Comparison of ENCODE assay signal across 11 cellular contexts in the genomic region with DNA sequence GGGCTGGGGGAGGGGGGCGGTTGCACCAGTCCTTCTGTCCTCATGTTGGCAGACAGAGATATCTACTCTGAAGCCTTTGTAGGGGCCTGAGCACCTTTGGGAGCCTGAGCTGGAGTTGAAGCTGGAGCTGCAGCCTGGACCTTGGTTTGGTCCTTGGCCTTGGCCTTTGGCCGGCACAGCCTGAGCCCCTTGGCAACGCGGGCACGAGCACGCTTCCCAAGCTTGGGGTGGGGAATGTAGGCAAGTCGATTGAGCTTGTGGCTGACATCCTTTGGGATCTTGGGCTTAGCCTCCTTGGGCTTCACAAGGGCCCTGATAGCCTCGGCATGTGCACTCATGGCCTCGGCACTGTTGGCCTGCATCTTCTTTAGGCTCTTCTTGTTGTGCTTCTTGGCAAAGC. TPM values are rescaled to one million over a fixed set of nuclear protein-coding genes. Genes with fewer than 3 reads are reported as not detected.
A peak's percentile ranks its signal among the peaks of the same experiment; 100 is the strongest.
DNase-seq lines count a peak whose midpoint lies in the region; TF ChIP-seq lines count a peak whose summit lies in the region.
"Had no signal": no experiment of that assay in that cellular context is flagged by ENCODE, and none has a peak within 500 bp of the region (broad histone marks: within the 10 kb centered on the region; RNA-seq: fewer than 3 reads in every experiment).

No MANE protein-coding gene starts in this region.

- no peak overlapping the region for H3K4ac ChIP-seq in neuronal stem cell (ENCODE audit: low read length)

- H3K79me1 ChIP-seq in neuronal stem cell (ENCODE audit: low read depth, low read length): no peaks in the 10 kb centered on the region

- H2BK15ac ChIP-seq in neuronal stem cell (ENCODE audit: low read length): no peak overlapping the region

- no CpG with 5 or more reads among the region's 9 CpGs for WGBS in neuronal stem cell (ENCODE audit: extremely low coverage in 2 of 2, insufficient read length in 2 of 2, insufficient replicate concordance in 1 of 2), 2 donors

- no peak overlapping the region for H2BK120ac ChIP-seq in neuronal stem cell (ENCODE audit: low read depth, low read length)

- peak overlapping the region; percentile 12; the same call in 1 of the 2 replicates for H3K27ac ChIP-seq in RWPE1
- H3K27ac ChIP-seq in neuronal stem cell (replicated peaks; ENCODE audit: low read length): no peak overlapping the region
- H3K27ac ChIP-seq in CD4-positive, alpha-beta memory T cell (ENCODE audit: low read depth, low read length): no peak overlapping the region
- H3K27ac ChIP-seq: BLaER1 had no signal

- no peak overlapping the region for H3K4me3 ChIP-seq in neuronal stem cell (ENCODE audit: low read length in 2 of 2)
- no peak overlapping the region for H3K4me3 ChIP-seq in CD4-positive, alpha-beta memory T cell (ENCODE audit: low read length in 2 of 2)
- H3K4me3 ChIP-seq: BLaER1 had no signal

- no peaks in the 10 kb centered on the region for H3K36me3 ChIP-seq in neuronal stem cell (replicated peaks in 1 of 2; ENCODE audit: control insufficient read depth in 2 of 2, insufficient read depth in 2 of 2, low read length in 2 of 2)
- H3K36me3 ChIP-seq in CD4-positive, alpha-beta memory T cell (ENCODE audit: insufficient read depth, low read length): no peaks in the 10 kb centered on the region
- H3K36me3 ChIP-seq: BLaER1 had no signal

- no peak overlapping the region for H3K14ac ChIP-seq in neuronal stem cell (ENCODE audit: low read length)

- POLR2A ChIA-PET in RWPE1 (lab: Yijun Ruan, JAX; ENCODE audit: low non-redundant PET): no interaction called here
- POLR2A ChIA-PET in CD4-positive, alpha-beta memory T cell (lab: Charles Lee; ENCODE audit: partially characterized antibody): interaction anchor here (3.0 kb wide), 2 partner anchors 9 to 13 kb away, joined by 11 to 15 read pairs; partner anchors contain the start of gene ST6GAL1

- H3K9ac ChIP-seq in neuronal stem cell (ENCODE audit: low read depth, low read length, poor library complexity): no peak overlapping the region
- H3K9ac ChIP-seq: BLaER1 had no signal

- no peaks in the 10 kb centered on the region for H3K9me3 ChIP-seq in neuronal stem cell (replicated peaks in 1 of 2; ENCODE audit: control insufficient read depth in 2 of 2, insufficient read depth in 1 of 2, low read depth in 1 of 2, low read length in 2 of 2)
- H3K9me3 ChIP-seq in CD4-positive, alpha-beta memory T cell (ENCODE audit: control insufficient read depth in 1 of 2, low read length in 2 of 2): no peaks in the 10 kb centered on the region
- H3K9me3 ChIP-seq: BLaER1 had no signal

- H3K36me3 Mint-ChIP-seq in glutamatergic neuron (ENCODE audit: unreplicated experiment): no peaks in the 10 kb centered on the region
- no peaks in the 10 kb centered on the region for H3K36me3 Mint-ChIP-seq in CD4-positive, alpha-beta memory T cell

- no peak overlapping the region for H4K8ac ChIP-seq in neuronal stem cell (ENCODE audit: low read depth, low read length)

- TF ChIP-seq CTCF in RWPE1 (conservative IDR thresholded peaks at IDR 0.05; ENCODE audit: low read depth): no peak
- TF ChIP-seq CTCF in glutamatergic neuron (IDR thresholded peaks at IDR 0.05; ENCODE audit: partially characterized antibody, unreplicated experiment): no peak

- peak overlapping the region; percentile 77 for H3K27ac Mint-ChIP-seq in glutamatergic neuron (ENCODE audit: unreplicated experiment)
- H3K27ac Mint-ChIP-seq in CD4-positive, alpha-beta memory T cell: no peak overlapping the region

- H3K27me3 Mint-ChIP-seq in glutamatergic neuron (ENCODE audit: unreplicated experiment): peaks cover 6% of the 10 kb centered on the region
- no peaks in the 10 kb centered on the region for H3K27me3 Mint-ChIP-seq in CD4-positive, alpha-beta memory T cell

- no peak overlapping the region for H3K23ac ChIP-seq in neuronal stem cell (ENCODE audit: low read depth, low read length, poor library complexity)

- no peak overlapping the region for H3K4me2 ChIP-seq in neuronal stem cell (ENCODE audit: insufficient read depth, low read length, poor library complexity, severe bottlenecking)
- H3K4me2 ChIP-seq: BLaER1 had no signal

- H2AK5ac ChIP-seq in neuronal stem cell (ENCODE audit: low read depth, low read length): no peak overlapping the region

- peaks cover 0 to 5% (median 0%) of the 10 kb centered on the region in 3 experiments for H3K27me3 ChIP-seq in neuronal stem cell (ENCODE audit: control insufficient read depth in 3 of 3, insufficient read depth in 3 of 3, low read depth in 1 of 3, low read length in 3 of 3)
- H3K27me3 ChIP-seq in CD4-positive, alpha-beta memory T cell (ENCODE audit: insufficient read depth, low read length): no peaks in the 10 kb centered on the region
- H3K27me3 ChIP-seq: BLaER1 had no signal

- DNase-seq in activated CD8-positive, alpha-beta memory T cell treated with anti-CD3 and anti-CD28 coated beads for 24 hours: peak; percentile 50
- no peak for DNase-seq in activated CD8-positive, alpha-beta memory T cell treated with anti-CD3 and anti-CD28 coated beads, Interleukin-2, amount 50 U/mL, for 4 hours
- DNase-seq in RWPE1 (ENCODE audit: low spot score) (no peak), glutamatergic neuron (no peak), neuronal stem cell (ENCODE audit: low spot score) (no peak), putamen (ENCODE audit: low spot score) (no peak), T-helper 9 cell (no peak)
- no peak for DNase-seq in CD4-positive, alpha-beta memory T cell
- DNase-seq: 8988T, AML-193 had no signal

- no peak overlapping the region for H4K91ac ChIP-seq in neuronal stem cell (ENCODE audit: low read depth, low read length, poor library complexity)

- H3K4me1 Mint-ChIP-seq in glutamatergic neuron (ENCODE audit: low read depth, unreplicated experiment): peaks cover 24% of the 10 kb centered on the region
- H3K4me1 Mint-ChIP-seq in CD4-positive, alpha-beta memory T cell: peaks cover 2 to 18% (median 6%) of the 10 kb centered on the region in 4 donors

- CTCF ChIA-PET in RWPE1 (lab: Yijun Ruan, JAX): no interaction called here
- CTCF ChIA-PET in CD4-positive, alpha-beta memory T cell (lab: Charles Lee; ENCODE audit: partially characterized antibody): interaction anchor here (0.9 to 2.4 kb wide), 6 partner anchors 9 to 72 kb away, joined by 3 to 10 read pairs (median 5); partner anchors contain the start of gene ST6GAL1

- intact Hi-C loops in CD4-positive, alpha-beta memory T cell (cut with micrococcal nuclease): no loop called here

- peak overlapping the region; percentile 5 for H3K18ac ChIP-seq in neuronal stem cell (ENCODE audit: low read length)

- no peak overlapping the region for H2AFZ ChIP-seq in neuronal stem cell (ENCODE audit: low read length)

- H3K4me3 Mint-ChIP-seq in glutamatergic neuron (ENCODE audit: unreplicated experiment): no peak overlapping the region
- no peak overlapping the region for H3K4me3 Mint-ChIP-seq in CD4-positive, alpha-beta memory T cell

- H2BK5ac ChIP-seq in neuronal stem cell (ENCODE audit: low read length): no peak overlapping the region

- no peaks in the 10 kb centered on the region for H3K4me1 ChIP-seq in neuronal stem cell (ENCODE audit: control insufficient read depth in 2 of 2, insufficient read depth in 1 of 2, low read depth in 1 of 2, low read length in 2 of 2)
- H3K4me1 ChIP-seq in CD4-positive, alpha-beta memory T cell (ENCODE audit: insufficient read depth, low read length): peaks cover 5% of the 10 kb centered on the region

- H2BK12ac ChIP-seq in neuronal stem cell (ENCODE audit: low read length): no peak overlapping the region

- no peaks in the 10 kb centered on the region for H3K9me3 Mint-ChIP-seq in glutamatergic neuron (ENCODE audit: unreplicated experiment)
- H3K9me3 Mint-ChIP-seq in CD4-positive, alpha-beta memory T cell: no peaks in the 10 kb centered on the region

RNA-seq across cellular contexts. Expression of gene ST6GAL1, which starts 8.1 kb away (rescaled TPM):
- total RNA-seq in glutamatergic neuron (ENCODE audit: unreplicated experiment): 156 TPM
- polyA plus RNA-seq in neuronal stem cell (2013, experiment 1 of 2): 28.7 TPM
- polyA plus RNA-seq in neuronal stem cell (2013, experiment 2 of 2): 29.0 TPM
- 100 to 1,000 TPM; 222 to 232 TPM for total RNA-seq in CD4-positive, alpha-beta memory T cell
- polyA plus RNA-seq in CD4-positive, alpha-beta memory T cell: 100 to 1,000 TPM; 165 to 172 TPM
